In the genomic region with DNA sequence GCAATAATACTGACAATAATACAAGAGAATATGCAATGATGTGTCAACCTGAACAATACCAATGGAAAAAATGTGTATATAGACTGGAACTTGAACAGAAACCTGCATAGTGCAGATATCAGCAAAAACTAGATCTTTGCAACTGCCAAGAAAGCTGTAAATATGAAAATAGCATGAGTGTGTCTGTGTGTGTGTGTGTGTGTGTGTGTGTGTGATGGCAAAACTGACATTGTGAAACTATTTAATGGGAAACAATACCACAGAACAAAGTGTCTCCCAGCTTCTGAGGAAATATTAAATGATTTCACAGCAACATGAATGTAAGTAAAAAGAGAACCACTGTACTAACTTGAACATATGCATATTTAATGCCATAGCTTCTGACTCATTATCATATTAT, we compare ENCODE assay signal across 20 cellular contexts.
"Had no signal": no experiment of that assay in that cellular context is flagged by ENCODE, and none has a peak within 500 bp of the region (broad histone marks: within the 10 kb centered on the region; RNA-seq: fewer than 3 reads in every experiment).

No MANE protein-coding gene starts in this region.

- DNase-seq: activated CD4-positive, alpha-beta T cell treated with anti-CD3 and anti-CD28 coated beads for 1 hour; activated CD4-positive, alpha-beta T cell treated with anti-CD3 and anti-CD28 coated beads, Interleukin-2, amount 50 U/mL, for 1 hour; activated CD8-positive, alpha-beta T cell treated with anti-CD3 and anti-CD28 coated beads, Interleukin-2, amount 10 ng/mL, durations not matched to agents 7 days and 5 days; activated gamma-delta T cell treated with Interleukin-2 at 50 U/mL for 16 hours; aorta; effector CD4-positive, alpha-beta T cell; heart right ventricle; left colon; mesendoderm; mucosa of descending colon; nucleus accumbens; right cardiac atrium; stimulated activated CD4-positive, alpha-beta T cell treated with anti-CD3 and anti-CD28 coated beads, Interleukin-12 subunit alpha, Interleukin-12 subunit beta, amount 100 ng/mL, for 4 hours; stomach; transverse colon; uterus had no signal

- H3K9me3 ChIP-seq: mucosa of descending colon, stomach, suprapubic skin, transverse colon, uterus had no signal

- H3K36me3 Mint-ChIP-seq: activated naive CD4-positive, alpha-beta T cell treated with anti-CD3 and anti-CD28 coated beads, Interleukin-2, amount 50 U/mL, for 72 hours; brain had no signal

- H3K9me3 Mint-ChIP-seq: activated naive CD4-positive, alpha-beta T cell treated with anti-CD3 and anti-CD28 coated beads, Interleukin-2, amount 50 U/mL, for 72 hours; brain had no signal

- H3K36me3 ChIP-seq: heart right ventricle, stomach, suprapubic skin, transverse colon, uterus had no signal

- H3K27me3 ChIP-seq: heart right ventricle, stomach, suprapubic skin, transverse colon, uterus had no signal

- H3K4me3 Mint-ChIP-seq: activated CD8-positive, alpha-beta T cell treated with anti-CD3 and anti-CD28 coated beads, Interleukin-2, amount 10 ng/mL, durations not matched to agents 7 days and 5 days; brain had no signal

- H3K4me3 ChIP-seq: heart right ventricle, mucosa of descending colon, stomach, suprapubic skin, transverse colon, uterus had no signal

- H3K27ac Mint-ChIP-seq: activated CD8-positive, alpha-beta T cell treated with anti-CD3 and anti-CD28 coated beads, Interleukin-2, amount 10 ng/mL, durations not matched to agents 7 days and 5 days; activated naive CD4-positive, alpha-beta T cell treated with anti-CD3 and anti-CD28 coated beads, Interleukin-2, amount 50 U/mL, for 72 hours; brain had no signal

- H3K27ac ChIP-seq: heart right ventricle, parathyroid adenoma, stomach, suprapubic skin, transverse colon, uterus had no signal

- H3K4me1 Mint-ChIP-seq: brain had no signal

- ATAC-seq: activated CD8-positive, alpha-beta T cell treated with anti-CD3 and anti-CD28 coated beads, Interleukin-2, amount 10 ng/mL, durations not matched to agents 7 days and 5 days; activated naive CD4-positive, alpha-beta T cell treated with anti-CD3 and anti-CD28 coated beads, Interleukin-2, amount 50 U/mL, for 72 hours; left colon; mucosa of descending colon; right cardiac atrium had no signal

- H3K4me1 ChIP-seq: heart right ventricle, parathyroid adenoma, stomach, suprapubic skin, transverse colon, uterus had no signal
